In genomic region chr9:130693426-130694191, GRCh38 we compare ENCODE assay signal across 8 cellular contexts. TPM values are rescaled to one million over a fixed set of nuclear protein-coding genes. Genes with fewer than 3 reads are reported as not detected.
A peak's percentile ranks its signal among the peaks of the same experiment; 100 is the strongest.
DNase-seq lines count a peak whose midpoint lies in the region; ATAC-seq, FAIRE-seq and TF ChIP-seq lines count a peak whose summit lies in the region.

Gene EXOSC2, plus strand, starts transcription at chr9:130693780. Its CDS starts 12 bp downstream, at chr9:130693792.

- peak in 1 of 2 donors; percentile 43 for TF ChIP-seq POLR2A in thyroid gland (IDR thresholded peaks at IDR 0.05)

- H3K9me3 ChIP-seq in pancreas (no peaks in the 10 kb centered on the region), thyroid gland (no peaks in the 10 kb centered on the region)

- peak; percentile 90 for DNase-seq in NCI-H1417 treated with DMSO at 0.1 percent for 48 hours (lab: John Stamatoyannopoulos, UW)
- DNase-seq in SW 1271 (lab: John Stamatoyannopoulos, UW): peak; percentile 98
- peak; percentile 97 for DNase-seq in activated naive CD8-positive, alpha-beta T cell treated with anti-CD3 and anti-CD28 coated beads, Interleukin-2, amount 50 U/mL, for 16 hours (ENCODE audit: low read depth, low spot score)
- peak; percentile 99 for DNase-seq in Right ventricle myocardium inferior (ENCODE audit: missing footprints)
- peak; percentile 96 to 99 (median 98) for DNase-seq in pancreas
- peak; percentile 99 for DNase-seq in thyroid gland

- intact Hi-C loops in Right ventricle myocardium inferior (cut with DNase I) (no loop called here), pancreas (cut with DNase I) (loop anchor here in 1 of 3 donors (10.0 kb wide), 1 partner anchor 351 kb away; no protein-coding TSS in a partner anchor), thyroid gland (cut with DNase I) (no loop called here)

- H3K36me3 ChIP-seq in pancreas (peaks cover 0 to 8% (median 0%) of the 10 kb centered on the region in 3 donors), thyroid gland (peaks cover 9 to 14% of the 10 kb centered on the region in 2 donors)

- no peaks in the 10 kb centered on the region for H3K27me3 ChIP-seq in pancreas
- no peaks in the 10 kb centered on the region for H3K27me3 ChIP-seq in thyroid gland

- 0% methylated on average over 40 of the region's 40 CpGs for WGBS in pancreas, 2 donors
- WGBS in thyroid gland, 2 donors: 1% methylated on average over 33 to 36 of the region's 40 CpGs

- peak within 1 kb of the TSS; percentile 92 for H3K4me3 ChIP-seq in GM12875 (ENCODE audit: low read depth, low read length)
- peak within 1 kb of the TSS; percentile 51 to 91 (median 74) for H3K4me3 ChIP-seq in pancreas
- peak within 1 kb of the TSS; percentile 23 to 59 (median 51) for H3K4me3 ChIP-seq in thyroid gland (replicated peaks in 1 of 3)

- peak; percentile 93 for ATAC-seq in HG02763 (IDR thresholded peaks at IDR 0.05; ENCODE audit: unreplicated experiment)
- peak; percentile 97 for ATAC-seq in Right ventricle myocardium inferior
- ATAC-seq in pancreas: peak; percentile 93 to 97 (median 94)

- TF ChIP-seq CTCF in GM12875 (IDR thresholded peaks at IDR 0.05; ENCODE audit: borderline replicate concordance, insufficient read depth, low read depth, low read length): no peak
- no peak for TF ChIP-seq CTCF in pancreas (IDR thresholded peaks at IDR 0.05)
- no peak for TF ChIP-seq CTCF in thyroid gland (IDR thresholded peaks at IDR 0.05)

- FAIRE-seq in pancreas (lab: Jason Lieb, UNC): no peak

- peak within 1 kb of the TSS in 1 of 4 donors; percentile 22 for H3K27ac ChIP-seq in pancreas
- no peak within 1 kb of the TSS for H3K27ac ChIP-seq in thyroid gland

- peaks cover 10 to 11% (median 10%) of the 10 kb centered on the region in 3 donors for H3K4me1 ChIP-seq in pancreas
- peaks cover 15 to 26% of the 10 kb centered on the region in 2 donors for H3K4me1 ChIP-seq in thyroid gland

RNA-seq across cellular contexts. Expression of gene EXOSC2, which starts in this region (rescaled TPM):
- total RNA-seq in Right ventricle myocardium inferior: 11.2 TPM
- 10 to 100 TPM in 5 of 6 donors, 1 to 10 TPM in 1; 9.1 to 15.5 (median 11.6) TPM for total RNA-seq in pancreas
- 10 to 100 TPM in 1 of 2 donors, 1 to 10 TPM in 1; 9.1 to 14.1 TPM for polyA plus RNA-seq in pancreas
- 10 to 100 TPM; 19.2 to 21.6 (median 20.3) TPM for total RNA-seq in thyroid gland
